Comparison of ENCODE assay signal across 40 cellular contexts in genomic region chr5:151313357-151313756, GRCh38. TPM values are rescaled to one million over a fixed set of nuclear protein-coding genes. Genes with fewer than 3 reads are reported as not detected.
"Had no signal": no experiment of that assay in that cellular context is flagged by ENCODE, and none has a peak within 500 bp of the region (broad histone marks: within the 10 kb centered on the region; RNA-seq: fewer than 3 reads in every experiment).

No MANE protein-coding gene starts in this region.

- H3K36me3 Mint-ChIP-seq: activated CD4-positive, alpha-beta memory T cell treated with anti-CD3 and anti-CD28 coated beads for 36 hours had no signal

- DNase-seq: activated B cell treated with CpG ODN at 0.5 μM for 24 hours; activated CD4-positive, alpha-beta memory T cell treated with anti-CD3 and anti-CD28 coated beads for 36 hours; activated CD4-positive, alpha-beta T cell treated with anti-CD3 and anti-CD28 coated beads for 4 hours; activated CD4-positive, alpha-beta T cell treated with anti-CD3 and anti-CD28 coated beads, Interleukin-2, amount 10 ng/mL, durations not matched to agents 24 days and 14 days; activated CD4-positive, alpha-beta T cell treated with anti-CD3 and anti-CD28 coated beads, Interleukin-2, amount 50 U/mL, for 1 hour; activated CD4-positive, alpha-beta T cell treated with anti-CD3 and anti-CD28 coated beads, Interleukin-2, amount 50 U/mL, for 4 hours; activated CD4-positive, CD25-positive, alpha-beta regulatory T cell treated with anti-CD3 and anti-CD28 coated beads, Interleukin-2, amount 50 U/mL, for 72 hours; activated CD8-positive, alpha-beta memory T cell treated with anti-CD3 and anti-CD28 coated beads, Interleukin-2, amount 50 U/mL, for 4 hours; activated CD8-positive, alpha-beta T cell treated with anti-CD3 and anti-CD28 coated beads for 36 hours; activated effector memory CD4-positive, alpha-beta T cell treated with anti-CD3 and anti-CD28 coated beads, Interleukin-2, amount 50 U/mL, for 16 hours; activated gamma-delta T cell treated with Interleukin-2 at 50 U/mL for 16 hours; activated naive CD4-positive, alpha-beta T cell; activated naive CD4-positive, alpha-beta T cell treated with anti-CD3 and anti-CD28 coated beads for 36 hours; activated naive CD4-positive, alpha-beta T cell treated with anti-CD3 and anti-CD28 coated beads, Interleukin-2, amount 50 U/mL, for 16 hours; activated naive CD8-positive, alpha-beta T cell treated with anti-CD3 and anti-CD28 coated beads for 36 hours; activated T-cell treated with anti-CD3 and anti-CD28 coated beads for 4 hours; activated T-cell treated with anti-CD3 and anti-CD28 coated beads, Interleukin-2, amount 50 U/mL, for 1 hour; activated T-cell treated with anti-CD3 and anti-CD28 coated beads, Interleukin-2, amount 50 U/mL, for 4 hours; activated T-cell treated with anti-CD3 and anti-CD28 coated beads, Interleukin-2, amount 50 U/mL, for 72 hours; adrenal gland; amniotic stem cell; aorta; body of pancreas; brain microvascular endothelial cell; caudate nucleus; cerebellar nuclear complex; T-helper 1 cell; T-helper 2 cell; T-helper 9 cell had no signal

- H3K9me3 ChIP-seq: adrenal gland, body of pancreas, breast epithelium had no signal

- H3K4me3 Mint-ChIP-seq: activated B cell treated with CpG ODN at 0.5 μM for 24 hours; activated CD4-positive, alpha-beta memory T cell treated with anti-CD3 and anti-CD28 coated beads for 36 hours; activated CD4-positive, alpha-beta T cell treated with anti-CD3 and anti-CD28 coated beads, Interleukin-2, amount 10 ng/mL, durations not matched to agents 24 days and 14 days; activated CD8-positive, alpha-beta T cell treated with anti-CD3 and anti-CD28 coated beads for 36 hours; activated naive CD4-positive, alpha-beta T cell treated with anti-CD3 and anti-CD28 coated beads for 36 hours; activated naive CD8-positive, alpha-beta T cell treated with anti-CD3 and anti-CD28 coated beads for 36 hours; activated T-cell treated with anti-CD3 and anti-CD28 coated beads, Interleukin-2, amount 50 U/mL, for 4 hours; activated T-cell treated with anti-CD3 and anti-CD28 coated beads, Interleukin-2, amount 50 U/mL, for 72 hours; activated T-helper 1 cell treated with anti-CD3 and anti-CD28 coated beads, Interleukin-12 subunit alpha, Interleukin-12 subunit beta, Interleukin-2, Interleukin-4 antibody, amounts not matched to agents 30 ng/mL and 10 ng/mL and 1 ng/mL, durations not matched to agents 14 hours and 24 hours and 36 hours; activated T-helper 17 cell treated with anti-CD3 and anti-CD28 coated beads, Interleukin-2, amount 50 U/mL, for 72 hours; central memory CD8-positive, alpha-beta T cell; T-helper 1 cell treated with Interleukin-12 subunit alpha and Interleukin-12 subunit beta and Interleukin-4 antibody, amounts not matched to agents 30 μg/mL and 1 μg/mL, for 36 hours; T-helper 2 cell treated with Interferon-gamma antibody and Interleukin-4, amounts not matched to agents 5 μg/mL and 100 μg/mL, for 36 hours had no signal

- H3K27ac ChIP-seq: adrenal gland, body of pancreas, brain microvascular endothelial cell, breast epithelium, cardiac muscle cell, VCaP had no signal

- H3K27ac Mint-ChIP-seq: activated B cell treated with CpG ODN at 0.5 μM for 24 hours; activated CD4-positive, alpha-beta memory T cell treated with anti-CD3 and anti-CD28 coated beads for 36 hours; activated CD4-positive, alpha-beta T cell treated with anti-CD3 and anti-CD28 coated beads, Interleukin-2, amount 10 ng/mL, durations not matched to agents 24 days and 14 days; activated CD8-positive, alpha-beta T cell treated with anti-CD3 and anti-CD28 coated beads for 36 hours; activated naive CD4-positive, alpha-beta T cell treated with anti-CD3 and anti-CD28 coated beads for 36 hours; activated naive CD4-positive, alpha-beta T cell treated with anti-CD3 and anti-CD28 coated beads, Interleukin-2, amount 50 U/mL, for 72 hours; activated naive CD8-positive, alpha-beta T cell treated with anti-CD3 and anti-CD28 coated beads for 36 hours; activated T-cell treated with anti-CD3 and anti-CD28 coated beads, Interleukin-2, amount 50 U/mL, for 72 hours; activated T-helper 1 cell treated with anti-CD3 and anti-CD28 coated beads, Interleukin-12 subunit alpha, Interleukin-12 subunit beta, Interleukin-2, Interleukin-4 antibody, amounts not matched to agents 30 ng/mL and 10 ng/mL and 1 ng/mL, durations not matched to agents 14 hours and 24 hours and 36 hours; activated T-helper 17 cell treated with anti-CD3 and anti-CD28 coated beads, Interleukin-2, amount 50 U/mL, for 72 hours; T-helper 1 cell treated with Interleukin-12 subunit alpha and Interleukin-12 subunit beta and Interleukin-4 antibody, amounts not matched to agents 30 μg/mL and 1 μg/mL, for 36 hours; T-helper 2 cell treated with Interferon-gamma antibody and Interleukin-4, amounts not matched to agents 5 μg/mL and 100 μg/mL, for 36 hours had no signal

- ATAC-seq: activated CD8-positive, alpha-beta T cell treated with anti-CD3 and anti-CD28 coated beads for 36 hours; activated naive CD4-positive, alpha-beta T cell treated with anti-CD3 and anti-CD28 coated beads, Interleukin-2, amount 50 U/mL, for 72 hours; activated T-cell treated with anti-CD3 and anti-CD28 coated beads, Interleukin-2, amount 50 U/mL, for 4 hours; activated T-cell treated with anti-CD3 and anti-CD28 coated beads, Interleukin-2, amount 50 U/mL, for 72 hours; activated T-helper 17 cell treated with anti-CD3 and anti-CD28 coated beads, Interleukin-2, amount 50 U/mL, for 72 hours; body of pancreas had no signal

- H3K4me1 Mint-ChIP-seq: activated CD4-positive, alpha-beta T cell treated with anti-CD3 and anti-CD28 coated beads, Interleukin-2, amount 10 ng/mL, durations not matched to agents 24 days and 14 days; activated naive CD8-positive, alpha-beta T cell treated with anti-CD3 and anti-CD28 coated beads for 36 hours had no signal

- H3K4me1 ChIP-seq: adrenal gland, body of pancreas, breast epithelium had no signal

- H3K4me3 ChIP-seq: adrenal gland, body of pancreas, breast epithelium, cardiac muscle cell had no signal

- H3K27me3 ChIP-seq: adrenal gland, body of pancreas, brain microvascular endothelial cell, breast epithelium, cardiac muscle cell had no signal

- H3K36me3 ChIP-seq: adrenal gland, brain microvascular endothelial cell, breast epithelium, cardiac muscle cell had no signal

- H3K9me3 Mint-ChIP-seq: activated CD4-positive, alpha-beta T cell treated with anti-CD3 and anti-CD28 coated beads, Interleukin-2, amount 10 ng/mL, durations not matched to agents 24 days and 14 days had no signal

RNA-seq across cellular contexts. Expression of gene SLC36A3, which starts 9.8 kb away (rescaled TPM):
- total RNA-seq: activated B cell treated with CpG ODN at 0.5 μM for 24 hours; activated CD4-positive, alpha-beta memory T cell treated with anti-CD3 and anti-CD28 coated beads for 36 hours; activated CD4-positive, alpha-beta T cell treated with anti-CD3 and anti-CD28 coated beads, Interleukin-2, amount 10 ng/mL, durations not matched to agents 24 days and 14 days; activated CD8-positive, alpha-beta memory T cell treated with anti-CD3 and anti-CD28 coated beads for 36 hours; activated CD8-positive, alpha-beta T cell treated with anti-CD3 and anti-CD28 coated beads for 36 hours; activated naive CD4-positive, alpha-beta T cell treated with anti-CD3 and anti-CD28 coated beads for 36 hours; activated naive CD4-positive, alpha-beta T cell treated with anti-CD3 and anti-CD28 coated beads, Interleukin-2, amount 50 U/mL, for 72 hours; activated naive CD8-positive, alpha-beta T cell treated with anti-CD3 and anti-CD28 coated beads for 36 hours; activated T-cell treated with anti-CD3 and anti-CD28 coated beads, Interleukin-2, amount 50 U/mL, for 4 hours; activated T-helper 1 cell treated with anti-CD3 and anti-CD28 coated beads, Interleukin-12 subunit alpha, Interleukin-12 subunit beta, Interleukin-2, Interleukin-4 antibody, amounts not matched to agents 30 ng/mL and 10 ng/mL and 1 ng/mL, durations not matched to agents 14 hours and 24 hours and 36 hours; activated T-helper 17 cell treated with anti-CD3 and anti-CD28 coated beads, Interleukin-2, amount 50 U/mL, for 72 hours; adrenal gland; aorta; astrocyte; body of pancreas; breast epithelium; cardiac muscle cell had no signal
- polyA plus RNA-seq: adrenal gland, aorta, cardiac muscle cell had no signal

RNA-seq across cellular contexts. Expression of gene SLC36A2, which starts 34.0 kb away (rescaled TPM):
- total RNA-seq: activated B cell treated with CpG ODN at 0.5 μM for 24 hours; activated CD4-positive, alpha-beta memory T cell treated with anti-CD3 and anti-CD28 coated beads for 36 hours; activated CD4-positive, alpha-beta T cell treated with anti-CD3 and anti-CD28 coated beads, Interleukin-2, amount 10 ng/mL, durations not matched to agents 24 days and 14 days; activated CD8-positive, alpha-beta memory T cell treated with anti-CD3 and anti-CD28 coated beads for 36 hours; activated CD8-positive, alpha-beta T cell treated with anti-CD3 and anti-CD28 coated beads for 36 hours; activated naive CD4-positive, alpha-beta T cell treated with anti-CD3 and anti-CD28 coated beads for 36 hours; activated naive CD4-positive, alpha-beta T cell treated with anti-CD3 and anti-CD28 coated beads, Interleukin-2, amount 50 U/mL, for 72 hours; activated naive CD8-positive, alpha-beta T cell treated with anti-CD3 and anti-CD28 coated beads for 36 hours; activated T-cell treated with anti-CD3 and anti-CD28 coated beads, Interleukin-2, amount 50 U/mL, for 4 hours; activated T-cell treated with anti-CD3 and anti-CD28 coated beads, Interleukin-2, amount 50 U/mL, for 72 hours; activated T-helper 1 cell treated with anti-CD3 and anti-CD28 coated beads, Interleukin-12 subunit alpha, Interleukin-12 subunit beta, Interleukin-2, Interleukin-4 antibody, amounts not matched to agents 30 ng/mL and 10 ng/mL and 1 ng/mL, durations not matched to agents 14 hours and 24 hours and 36 hours; activated T-helper 17 cell treated with anti-CD3 and anti-CD28 coated beads, Interleukin-2, amount 50 U/mL, for 72 hours; adrenal gland; aorta; astrocyte; body of pancreas; cardiac muscle cell had no signal
- polyA plus RNA-seq: aorta, cardiac muscle cell had no signal
